1 cellular context compared by ENCODE assay signal in the genomic region with DNA sequence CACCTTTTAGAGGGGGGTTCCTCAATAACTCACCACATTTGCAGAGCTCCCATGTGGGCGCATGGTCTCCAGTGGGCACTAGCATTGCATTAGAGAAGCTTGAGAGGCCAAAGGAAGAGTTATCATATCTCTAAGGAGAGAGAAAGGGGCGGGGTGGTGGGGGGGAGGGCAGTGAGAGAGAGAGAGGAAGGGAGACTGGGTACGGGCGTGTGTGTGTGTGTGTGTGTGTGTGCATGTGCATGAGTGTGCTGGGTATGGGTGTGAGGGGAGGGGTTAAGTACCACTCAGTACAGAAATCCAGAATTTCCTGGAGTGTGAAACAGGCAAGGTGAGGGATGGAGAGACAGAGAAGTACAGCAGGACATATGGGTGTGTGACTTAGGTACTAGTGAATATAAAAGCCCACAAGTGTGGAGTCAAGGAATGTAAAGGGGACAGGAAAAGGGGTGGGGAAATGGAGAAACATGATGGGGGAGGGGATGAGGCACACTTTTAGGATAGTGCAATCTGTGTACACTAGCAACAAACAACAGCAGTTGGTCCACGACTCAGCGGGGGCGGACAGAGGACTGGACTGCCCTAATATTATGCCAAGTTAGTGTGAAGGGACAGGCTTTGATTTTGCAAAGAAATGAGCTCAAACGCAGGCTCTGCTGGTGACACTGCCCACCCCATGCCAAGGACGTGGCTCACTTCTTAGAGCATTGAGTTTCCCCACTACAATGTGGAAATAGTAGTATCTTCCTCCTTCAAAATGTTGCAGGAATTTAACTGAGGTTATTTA.
TF ChIP-seq lines count a peak whose summit lies in the region.

No MANE protein-coding gene starts in this region.

TF ChIP-seq in SK-N-SH treated with all-trans-retinoic acid at 6 μM for 48 hours, 23 proteins besides CTCF, POLR2A, EP300 and RAD21 (continued from another document):
- TF ChIP-seq PATZ1 (CRISPR knock-in tag; IDR thresholded peaks at IDR 0.05; ENCODE audit: borderline replicate concordance) (no peak), OSR1 (CRISPR knock-in tag; IDR thresholded peaks at IDR 0.05) (no peak)
